ENCODE assay signal across 9 cellular contexts in the genomic region with DNA sequence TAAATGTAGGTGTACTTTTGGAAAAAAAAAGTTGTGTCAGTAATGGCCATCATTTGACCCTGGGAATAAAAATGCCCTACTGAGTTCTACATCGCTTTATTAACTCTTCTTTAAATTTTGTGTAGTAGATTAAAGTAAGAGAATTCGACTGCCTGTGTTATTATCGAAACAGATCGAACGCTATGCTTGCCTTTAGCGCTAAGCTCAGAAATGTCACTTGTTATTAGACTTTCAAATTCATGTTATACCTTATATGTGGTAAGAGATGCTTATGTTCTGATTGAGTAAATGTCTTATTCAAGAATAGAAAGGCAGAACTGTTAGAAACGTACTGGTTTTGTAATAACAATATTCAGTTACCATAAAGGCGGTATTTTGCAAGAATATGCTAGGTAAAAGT. TPM values are rescaled to one million over a fixed set of nuclear protein-coding genes. Genes with fewer than 3 reads are reported as not detected.
DNase-seq lines count a peak whose midpoint lies in the region; ATAC-seq and TF ChIP-seq lines count a peak whose summit lies in the region.
"Had no signal": no experiment of that assay in that cellular context is flagged by ENCODE, and none has a peak within 500 bp of the region (broad histone marks: within the 10 kb centered on the region; RNA-seq: fewer than 3 reads in every experiment).

No MANE protein-coding gene starts in this region.

- no peaks in the 10 kb centered on the region for H3K36me3 ChIP-seq in stomach

- H3K27ac ChIP-seq in stomach = peak overlapping the region in 4 of 5 donors; percentile 98 to 99 (median 99)

- no peak for TF ChIP-seq CTCF in stomach (IDR thresholded peaks at IDR 0.05)
- no peak for TF ChIP-seq CTCF in GM10266 (IDR thresholded peaks at IDR 0.05; ENCODE audit: control insufficient read depth, insufficient read depth, low read depth, missing control alignments)

- H3K27ac Mint-ChIP-seq in T-helper 2 cell treated with Interferon-gamma antibody and Interleukin-4, amounts not matched to agents 5 μg/mL and 100 μg/mL, for 36 hours = peak overlapping the region; percentile 99
- no peak overlapping the region for H3K27ac Mint-ChIP-seq in activated naive CD8-positive, alpha-beta T cell treated with anti-CD3 and anti-CD28 coated beads, Interleukin-2, amount 50 U/mL, for 24 hours

- no peak for TF ChIP-seq EP300 in stomach (IDR thresholded peaks at IDR 0.05)

- H3K4me1 ChIP-seq in stomach = peaks cover 27 to 55% (median 39%) of the 10 kb centered on the region in 4 donors

- H3K36me3 Mint-ChIP-seq in T-helper 2 cell treated with Interferon-gamma antibody and Interleukin-4, amounts not matched to agents 5 μg/mL and 100 μg/mL, for 36 hours (ENCODE audit: low read depth) = peaks cover 54% of the 10 kb centered on the region
- H3K36me3 Mint-ChIP-seq in activated naive CD8-positive, alpha-beta T cell treated with anti-CD3 and anti-CD28 coated beads, Interleukin-2, amount 50 U/mL, for 24 hours (ENCODE audit: low read depth) = peaks cover 21% of the 10 kb centered on the region

- peaks cover 7% of the 10 kb centered on the region for H3K9me3 Mint-ChIP-seq in T-helper 2 cell treated with Interferon-gamma antibody and Interleukin-4, amounts not matched to agents 5 μg/mL and 100 μg/mL, for 36 hours
- H3K9me3 Mint-ChIP-seq in activated naive CD8-positive, alpha-beta T cell treated with anti-CD3 and anti-CD28 coated beads, Interleukin-2, amount 50 U/mL, for 24 hours = peaks cover 10% of the 10 kb centered on the region

- no peaks in the 10 kb centered on the region for H3K27me3 Mint-ChIP-seq in T-helper 2 cell treated with Interferon-gamma antibody and Interleukin-4, amounts not matched to agents 5 μg/mL and 100 μg/mL, for 36 hours (ENCODE audit: low read depth)
- no peaks in the 10 kb centered on the region for H3K27me3 Mint-ChIP-seq in activated naive CD8-positive, alpha-beta T cell treated with anti-CD3 and anti-CD28 coated beads, Interleukin-2, amount 50 U/mL, for 24 hours

- DNase-seq in T-helper 2 cell treated with Interferon-gamma antibody and Interleukin-4, amounts not matched to agents 5 μg/mL and 100 μg/mL, for 36 hours (ENCODE audit: low spot score) = no peak
- DNase-seq in T-helper 2 cell (no peak), stomach (no peak), GM10266 (ENCODE audit: extremely low spot score) (no peak)
- DNase-seq in activated naive CD8-positive, alpha-beta T cell treated with anti-CD3 and anti-CD28 coated beads, Interleukin-2, amount 50 U/mL, for 24 hours = no peak
- DNase-seq: GOT3 had no signal

- H3K9me3 ChIP-seq in iPS-18c (ENCODE audit: control insufficient read depth, insufficient read depth, low read length) (no peaks in the 10 kb centered on the region), stomach (no peaks in the 10 kb centered on the region)

- H3K27me3 ChIP-seq in stomach = no peaks in the 10 kb centered on the region

- H3K4me3 ChIP-seq in iPS-18c (ENCODE audit: insufficient read depth, low read depth, low read length) (peak overlapping the region; percentile 96), stomach (peak overlapping the region; percentile 62 to 94 (median 82))

- intact Hi-C loops in stomach (cut with DNase I; ENCODE audit: low total_unique reads) = no loop called here

- H3K4me3 Mint-ChIP-seq in T-helper 2 cell treated with Interferon-gamma antibody and Interleukin-4, amounts not matched to agents 5 μg/mL and 100 μg/mL, for 36 hours = peak overlapping the region; percentile 93
- H3K4me3 Mint-ChIP-seq in activated naive CD8-positive, alpha-beta T cell treated with anti-CD3 and anti-CD28 coated beads, Interleukin-2, amount 50 U/mL, for 24 hours = peak overlapping the region; percentile 92

- peaks cover 45% of the 10 kb centered on the region for H3K4me1 Mint-ChIP-seq in T-helper 2 cell treated with Interferon-gamma antibody and Interleukin-4, amounts not matched to agents 5 μg/mL and 100 μg/mL, for 36 hours (ENCODE audit: low read depth)
- H3K4me1 Mint-ChIP-seq in activated naive CD8-positive, alpha-beta T cell treated with anti-CD3 and anti-CD28 coated beads, Interleukin-2, amount 50 U/mL, for 24 hours = peaks cover 58% of the 10 kb centered on the region

- 48 to 72% (median 62%) methylated on average over 8 of the region's 8 CpGs for WGBS in stomach, 5 donors

- no peak for TF ChIP-seq POLR2A in stomach (IDR thresholded peaks at IDR 0.05)

- no peak for ATAC-seq in activated naive CD8-positive, alpha-beta T cell treated with anti-CD3 and anti-CD28 coated beads, Interleukin-2, amount 50 U/mL, for 24 hours
- ATAC-seq in HG03521 (IDR thresholded peaks at IDR 0.05; ENCODE audit: unreplicated experiment) (no peak), GM21529 (IDR thresholded peaks at IDR 0.05; ENCODE audit: unreplicated experiment) (no peak)

RNA-seq across cellular contexts. Expression of a gene that starts 1.4 kb away (rescaled TPM):
- total RNA-seq in stomach = 100 to 1,000 TPM in 2 of 5 donors, 10 to 100 TPM in 3; 38.5 to 122 (median 97.6) TPM
- 100 to 1,000 TPM in 1 of 3 donors, 10 to 100 TPM in 2; 58.9 to 135 (median 89.7) TPM for polyA plus RNA-seq in stomach
